24 cellular contexts compared by ENCODE assay signal in the genomic region with DNA sequence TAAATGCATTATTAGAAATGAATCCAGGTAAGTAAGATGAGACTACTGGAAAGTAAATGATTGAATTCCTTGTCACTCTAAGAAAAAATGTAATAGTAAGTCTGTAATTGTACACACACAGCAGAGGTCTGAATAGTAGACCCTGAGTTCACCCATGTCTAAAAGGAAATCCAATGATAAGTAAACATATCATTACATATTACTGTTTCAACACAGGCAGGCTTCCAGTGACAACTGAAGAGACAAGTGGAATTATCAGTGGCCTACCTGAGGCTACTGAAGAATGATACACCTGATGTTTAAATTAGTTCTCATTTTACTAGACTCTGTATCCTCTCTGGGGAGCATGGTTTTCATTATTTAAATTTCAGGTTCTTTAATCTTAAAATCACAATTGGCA. TPM values are rescaled to one million over a fixed set of nuclear protein-coding genes. Genes with fewer than 3 reads are reported as not detected.
DNase-seq lines count a peak whose midpoint lies in the region; ATAC-seq and TF ChIP-seq lines count a peak whose summit lies in the region.
"Had no signal": no experiment of that assay in that cellular context is flagged by ENCODE, and none has a peak within 500 bp of the region (broad histone marks: within the 10 kb centered on the region; RNA-seq: fewer than 3 reads in every experiment).

No MANE protein-coding gene starts in this region.

- DNase-seq in prostate gland (ENCODE audit: low spot score) = no peak
- no peak for DNase-seq in endothelial cell (ENCODE audit: low spot score)
- no peak for DNase-seq in hepatic stellate cell (ENCODE audit: low spot score)
- DNase-seq in HuH-7.5 (ENCODE audit: low spot score) = no peak
- no peak for DNase-seq in ureter (ENCODE audit: low spot score)
- DNase-seq: activated CD4-positive, alpha-beta T cell treated with anti-CD3 and anti-CD28 coated beads for 4 hours; CD8-positive, alpha-beta memory T cell; DMS79 treated with DMSO at 0.1 percent for 48 hours; effector CD8-positive, alpha-beta T cell; KBM-7; MV-4-11; posterior cingulate gyrus; Right ventricle myocardium superior; stimulated activated naive CD4-positive, alpha-beta T cell; SW 1271; thyroid gland had no signal

- H3K27ac ChIP-seq in OCI-LY3 (ENCODE audit: low read length) (peak overlapping the region; percentile 63), prostate gland (peak overlapping the region; percentile 17 to 83)
- H3K27ac ChIP-seq: gastroesophageal sphincter, thyroid gland had no signal

- H3K36me3 Mint-ChIP-seq in endothelial cell (ENCODE audit: low read depth, unreplicated experiment) = peaks cover 2% of the 10 kb centered on the region
- H3K36me3 Mint-ChIP-seq: CD8-positive, alpha-beta memory T cell; natural killer cell treated with Interleukin-12 subunit alpha and Interleukin-12 subunit beta and Interleukin-15 and Interleukin-18, amount 100 ng/mL, for 72 hours had no signal

- H3K9me3 ChIP-seq in OCI-LY3 (ENCODE audit: insufficient read depth, low read length) (no peaks in the 10 kb centered on the region), prostate gland (no peaks in the 10 kb centered on the region)
- H3K9me3 ChIP-seq: gastroesophageal sphincter, HAP-1, thyroid gland had no signal

- TF ChIP-seq CTCF in OCI-LY3 (IDR thresholded peaks at IDR 0.05; ENCODE audit: low read depth, low read length) (no peak), prostate gland (IDR thresholded peaks at IDR 0.05) (no peak), endothelial cell (IDR thresholded peaks at IDR 0.05; ENCODE audit: unreplicated experiment) (no peak)

- H3K4me3 Mint-ChIP-seq in endothelial cell (ENCODE audit: unreplicated experiment) = no peak overlapping the region
- H3K4me3 Mint-ChIP-seq: activated naive CD8-positive, alpha-beta T cell; CD8-positive, alpha-beta memory T cell; natural killer cell treated with Interleukin-12 subunit alpha and Interleukin-12 subunit beta and Interleukin-15 and Interleukin-18, amount 100 ng/mL, for 72 hours had no signal

- no peaks in the 10 kb centered on the region for H3K79me2 ChIP-seq in OCI-LY3 (ENCODE audit: low read length)

- H2AFZ ChIP-seq in OCI-LY3 (ENCODE audit: low read depth, low read length) = peak overlapping the region; percentile 22

- peaks cover 38% of the 10 kb centered on the region for H3K4me1 ChIP-seq in OCI-LY3 (ENCODE audit: low read length)
- H3K4me1 ChIP-seq in prostate gland (replicated peaks) = peaks cover 16% of the 10 kb centered on the region

- ATAC-seq in GM18511 (IDR thresholded peaks at IDR 0.05; ENCODE audit: unreplicated experiment) (peak; percentile 15), HG03175 (IDR thresholded peaks at IDR 0.05; ENCODE audit: unreplicated experiment) (peak; percentile 3)
- ATAC-seq: esophagus mucosa; gastroesophageal sphincter; natural killer cell treated with Interleukin-12 subunit alpha and Interleukin-12 subunit beta and Interleukin-15 and Interleukin-18, amount 100 ng/mL, for 72 hours had no signal

- 0 out of 2 replicates have a peak overlapping the region, but pooled peaks have one; percentile 10 for H3K9ac ChIP-seq in OCI-LY3 (ENCODE audit: low read length)

- intact Hi-C loops in prostate gland (cut with DNase I) = no loop called here

- H3K27ac Mint-ChIP-seq in endothelial cell (ENCODE audit: unreplicated experiment) = no peak overlapping the region
- H3K27ac Mint-ChIP-seq: activated naive CD8-positive, alpha-beta T cell had no signal

- no peak for TF ChIP-seq POLR2A in prostate gland (IDR thresholded peaks at IDR 0.05)

- peaks cover 6% of the 10 kb centered on the region for H3K4me1 Mint-ChIP-seq in endothelial cell (ENCODE audit: unreplicated experiment)

- H3K9me3 Mint-ChIP-seq in endothelial cell (ENCODE audit: unreplicated experiment) = no peaks in the 10 kb centered on the region
- H3K9me3 Mint-ChIP-seq: CD8-positive, alpha-beta memory T cell; natural killer cell treated with Interleukin-12 subunit alpha and Interleukin-12 subunit beta and Interleukin-15 and Interleukin-18, amount 100 ng/mL, for 72 hours had no signal

- H3K36me3 ChIP-seq in OCI-LY3 (replicated peaks; ENCODE audit: low read depth, low read length) = no peaks in the 10 kb centered on the region
- no peaks in the 10 kb centered on the region for H3K36me3 ChIP-seq in prostate gland
- H3K36me3 ChIP-seq: gastroesophageal sphincter, HAP-1, thyroid gland had no signal

- no peaks in the 10 kb centered on the region for H3K27me3 ChIP-seq in OCI-LY3 (ENCODE audit: low read depth, low read length)
- no peaks in the 10 kb centered on the region for H3K27me3 ChIP-seq in prostate gland (replicated peaks; ENCODE audit: insufficient read depth)
- H3K27me3 ChIP-seq: gastroesophageal sphincter, thyroid gland had no signal

- peak overlapping the region; percentile 70 for H3K4me2 ChIP-seq in OCI-LY3 (ENCODE audit: low read length)

- peaks cover 7% of the 10 kb centered on the region for H3K27me3 Mint-ChIP-seq in endothelial cell (ENCODE audit: unreplicated experiment)
- H3K27me3 Mint-ChIP-seq: activated naive CD8-positive, alpha-beta T cell had no signal

- peak overlapping the region; percentile 14 for H3K4me3 ChIP-seq in OCI-LY3 (ENCODE audit: low read length)
- no peak overlapping the region for H3K4me3 ChIP-seq in prostate gland
- H3K4me3 ChIP-seq: gastroesophageal sphincter, HAP-1, thyroid gland had no signal

- no peaks in the 10 kb centered on the region for H4K20me1 ChIP-seq in OCI-LY3 (ENCODE audit: insufficient read depth, low read length)

RNA-seq across cellular contexts. Expression of a gene that starts 6.2 kb away (rescaled TPM):
- total RNA-seq in prostate gland = 100 to 1,000 TPM in 1 of 2 donors, 10 to 100 TPM in 1; 94.5 to 157 TPM
- 132 TPM for total RNA-seq in endothelial cell (ENCODE audit: unreplicated experiment)
- 172 TPM for total RNA-seq in ureter
